In the genomic region with DNA sequence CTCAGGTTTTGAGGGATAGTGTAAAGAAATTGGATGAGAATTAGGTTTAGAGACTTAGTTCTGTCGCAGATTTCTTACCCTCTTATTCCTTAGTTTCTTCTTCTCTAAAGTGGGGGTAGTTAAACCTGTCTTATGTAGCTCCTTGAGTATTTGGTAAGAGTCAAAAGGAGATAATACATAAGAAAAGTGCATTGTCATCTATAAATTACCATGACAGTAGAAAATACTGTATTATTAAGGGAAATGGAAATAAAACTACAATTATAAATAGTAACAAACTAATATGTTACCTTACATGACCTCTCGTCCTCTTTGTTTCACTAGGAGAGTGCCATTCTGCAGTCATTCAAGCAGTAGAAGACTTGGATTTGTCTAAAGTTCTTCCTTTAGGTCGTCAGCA, we compare ENCODE assay signal across 11 cellular contexts.
"Had no signal": no experiment of that assay in that cellular context is flagged by ENCODE, and none has a peak within 500 bp of the region (broad histone marks: within the 10 kb centered on the region; RNA-seq: fewer than 3 reads in every experiment).

No MANE protein-coding gene starts in this region.

- H2AFZ ChIP-seq: GM23248, GM23338 had no signal

- H3K27ac ChIP-seq: GM23248 had no signal

- H3K4me2 ChIP-seq: GM23338 had no signal

- ATAC-seq: GM23338, HCT116 had no signal

- H3K4me1 ChIP-seq: HAP-1 had no signal

- FAIRE-seq: H1, H54 had no signal

- DNase-seq: GM23248, GOT3, H7, H9, HCEC 1CT, HFFc6 had no signal

- H3K9ac ChIP-seq: GM23248 had no signal

- H3K4me3 ChIP-seq: GM23248, GM23338, HAP-1 had no signal

- H3K9me3 ChIP-seq: HAP-1 had no signal
